Comparison of ENCODE assay signal across 9 cellular contexts in the genomic region with DNA sequence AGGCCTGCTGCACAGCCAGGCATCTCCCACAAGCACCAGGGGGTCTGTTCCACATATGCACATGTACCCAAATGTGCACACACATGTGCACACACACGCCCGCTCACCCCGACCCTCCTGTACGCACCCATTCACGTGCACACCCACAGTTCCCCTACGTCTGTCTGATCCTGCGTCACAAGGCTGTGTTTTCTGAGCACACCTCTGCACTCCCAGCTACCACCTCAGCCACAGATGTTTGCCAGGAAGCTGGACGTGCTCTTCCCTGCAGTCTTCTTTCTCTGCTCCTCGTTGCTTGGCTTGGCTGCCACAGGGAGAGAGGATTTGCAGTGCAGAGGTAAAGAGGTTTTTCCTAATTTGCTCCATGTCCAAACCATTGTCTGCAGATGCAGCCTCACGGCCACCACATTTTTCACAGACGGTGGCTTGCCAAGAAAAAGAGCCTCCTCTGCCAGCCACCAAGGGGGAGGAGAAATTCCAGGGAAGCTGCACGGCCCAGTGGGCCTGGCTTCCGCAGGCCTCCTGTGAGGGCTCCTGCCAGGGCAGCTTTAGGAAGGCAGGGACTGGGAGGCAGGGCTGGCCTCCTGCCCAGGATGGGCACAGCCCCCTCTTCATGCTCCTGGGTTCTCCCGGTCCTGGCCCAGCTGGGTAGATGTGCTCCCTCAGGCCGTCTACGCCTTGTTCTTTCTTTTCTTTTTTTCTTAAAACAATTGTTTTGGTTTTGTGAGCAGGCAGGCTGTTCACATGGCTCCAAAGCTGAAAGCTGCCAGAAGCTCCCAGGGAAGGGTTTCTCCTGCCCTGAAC. TPM values are rescaled to one million over a fixed set of nuclear protein-coding genes. Genes with fewer than 3 reads are reported as not detected.
DNase-seq lines count a peak whose midpoint lies in the region; ATAC-seq and TF ChIP-seq lines count a peak whose summit lies in the region.
"Had no signal": no experiment of that assay in that cellular context is flagged by ENCODE, and none has a peak within 500 bp of the region (broad histone marks: within the 10 kb centered on the region; RNA-seq: fewer than 3 reads in every experiment).

No MANE protein-coding gene starts in this region.

- CTCF ChIA-PET in Panc1 (lab: Charles Lee): no interaction called here

- TF ChIP-seq CTCF in AG09319 (IDR thresholded peaks at IDR 0.05; ENCODE audit: low read depth, low read length) (no peak), Panc1 (IDR thresholded peaks at IDR 0.05) (no peak)

- POLR2A ChIA-PET in Panc1 (lab: Charles Lee): no interaction called here

- peaks cover 12% of the 10 kb centered on the region for H3K4me1 ChIP-seq in Panc1 (ENCODE audit: control insufficient read depth, insufficient read depth, low read length)

- peak overlapping the region; percentile 59 for H3K27ac ChIP-seq in Panc1 (ENCODE audit: low read length)

- H3K27me3 ChIP-seq in Panc1 (ENCODE audit: control insufficient read depth, insufficient read depth, low read length): no peaks in the 10 kb centered on the region

- no peak overlapping the region for H3K4me3 ChIP-seq in Panc1 (ENCODE audit: low read depth in 2 of 2, low read length in 2 of 2)

- in situ Hi-C loops in Panc1 (cut with HindIII; ENCODE audit: low pct_unique_long_range_greater_than_20kb, low sequenced_read_pairs): no loop called here

- BruUV-seq in Panc1 (replicated peaks; lab: Mats Ljungman, UMichigan): no TSS peak

- peak; percentile 89 for ATAC-seq in Panc1
- no peak for ATAC-seq in GM19463 (IDR thresholded peaks at IDR 0.05; ENCODE audit: unreplicated experiment)
- ATAC-seq in HG03175 (IDR thresholded peaks at IDR 0.05; ENCODE audit: unreplicated experiment): no peak
- no peak for ATAC-seq in GM19455 (IDR thresholded peaks at IDR 0.05; ENCODE audit: unreplicated experiment)

- intact Hi-C loops in Panc1 (cut with micrococcal nuclease; ENCODE audit: unreplicated experiment): no loop called here

- DNase-seq in AG09319 (ENCODE audit: extremely low read depth, low read depth) (peak; percentile 41), Panc1 (ENCODE audit: low read depth, low spot score) (no peak), fibroblast of the conjunctiva (ENCODE audit: low read depth) (peak; percentile 77), occipital lobe (lab: John Stamatoyannopoulos, UW) (peak; percentile 74), NCI-H1436 (lab: John Stamatoyannopoulos, UW) (no peak)
- DNase-seq: activated CD4-positive, alpha-beta T cell treated with anti-CD3 and anti-CD28 coated beads for 1 hour had no signal

- H3K36me3 ChIP-seq in Panc1 (ENCODE audit: control insufficient read depth, insufficient read depth, low read length): no peaks in the 10 kb centered on the region

- no peaks in the 10 kb centered on the region; the same call in 1 of the 2 replicates for H3K9me3 ChIP-seq in Panc1 (ENCODE audit: control insufficient read depth, insufficient read depth, low read depth, low read length)

RNA-seq across cellular contexts. Expression of a gene that starts 29.2 kb away (rescaled TPM):
- total RNA-seq in Panc1 (2021; ENCODE audit: unreplicated experiment): 22.0 TPM
- polyA plus RNA-seq in Panc1 (2012; ENCODE audit: insufficient read length): 22.0 TPM
- 85.5 TPM for total RNA-seq in occipital lobe

Comparison
In these comparisons a context has a peak if more than half of its experiments do, and no peak if none do; other contexts are left out.
1. DNase-seq: peak in AG09319 (single experiment), fibroblast of the conjunctiva (single experiment) and occipital lobe (single experiment); none in Panc1 (single experiment) and NCI-H1436 (single experiment).